1 cellular context compared by ENCODE assay signal in genomic region chr3:194084284-194084683, GRCh38.
TF ChIP-seq lines count a peak whose summit lies in the region.

No MANE protein-coding gene starts in this region.

TF ChIP-seq in K562, 482 proteins besides CTCF, POLR2A, EP300 and RAD21 (continued from another document):
- TF ChIP-seq, protein P1, sequence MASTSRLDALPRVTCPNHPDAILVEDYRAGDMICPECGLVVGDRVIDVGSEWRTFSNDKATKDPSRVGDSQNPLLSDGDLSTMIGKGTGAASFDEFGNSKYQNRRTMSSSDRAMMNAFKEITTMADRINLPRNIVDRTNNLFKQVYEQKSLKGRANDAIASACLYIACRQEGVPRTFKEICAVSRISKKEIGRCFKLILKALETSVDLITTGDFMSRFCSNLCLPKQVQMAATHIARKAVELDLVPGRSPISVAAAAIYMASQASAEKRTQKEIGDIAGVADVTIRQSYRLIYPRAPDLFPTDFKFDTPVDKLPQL (IDR thresholded peaks at IDR 0.05; ENCODE audit: extremely low read depth, insufficient read length), result no peak
- TF ChIP-seq, protein P2, sequence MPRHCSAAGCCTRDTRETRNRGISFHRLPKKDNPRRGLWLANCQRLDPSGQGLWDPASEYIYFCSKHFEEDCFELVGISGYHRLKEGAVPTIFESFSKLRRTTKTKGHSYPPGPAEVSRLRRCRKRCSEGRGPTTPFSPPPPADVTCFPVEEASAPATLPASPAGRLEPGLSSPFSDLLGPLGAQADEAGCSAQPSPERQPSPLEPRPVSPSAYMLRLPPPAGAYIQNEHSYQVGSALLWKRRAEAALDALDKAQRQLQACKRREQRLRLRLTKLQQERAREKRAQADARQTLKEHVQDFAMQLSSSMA (CRISPR knock-in tag; IDR thresholded peaks at IDR 0.05), result no peak
- TF ChIP-seq, protein P3, sequence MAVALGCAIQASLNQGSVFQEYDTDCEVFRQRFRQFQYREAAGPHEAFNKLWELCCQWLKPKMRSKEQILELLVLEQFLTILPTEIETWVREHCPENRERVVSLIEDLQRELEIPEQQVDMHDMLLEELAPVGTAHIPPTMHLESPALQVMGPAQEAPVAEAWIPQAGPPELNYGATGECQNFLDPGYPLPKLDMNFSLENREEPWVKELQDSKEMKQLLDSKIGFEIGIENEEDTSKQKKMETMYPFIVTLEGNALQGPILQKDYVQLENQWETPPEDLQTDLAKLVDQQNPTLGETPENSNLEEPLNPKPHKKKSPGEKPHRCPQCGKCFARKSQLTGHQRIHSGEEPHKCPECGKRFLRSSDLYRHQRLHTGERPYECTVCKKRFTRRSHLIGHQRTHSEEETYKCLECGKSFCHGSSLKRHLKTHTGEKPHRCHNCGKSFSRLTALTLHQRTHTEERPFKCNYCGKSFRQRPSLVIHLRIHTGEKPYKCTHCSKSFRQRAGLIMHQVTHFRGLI (CRISPR knock-in tag; IDR thresholded peaks at IDR 0.05), result no peak
- TF ChIP-seq VEZF1 (CRISPR knock-in tag; IDR thresholded peaks at IDR 0.05), result no peak
- no peak for TF ChIP-seq NFXL1 (CRISPR knock-in tag; IDR thresholded peaks at IDR 0.05)
- TF ChIP-seq DPF2 (IDR thresholded peaks at IDR 0.05), result no peak
